In genomic region chr1:214306270-214306669, GRCh38 we compare ENCODE assay signal across 13 cellular contexts. TPM values are rescaled to one million over a fixed set of nuclear protein-coding genes. Genes with fewer than 3 reads are reported as not detected.
DNase-seq lines count a peak whose midpoint lies in the region; ATAC-seq and TF ChIP-seq lines count a peak whose summit lies in the region.
"Had no signal": no experiment of that assay in that cellular context is flagged by ENCODE, and none has a peak within 500 bp of the region (broad histone marks: within the 10 kb centered on the region; RNA-seq: fewer than 3 reads in every experiment).

No MANE protein-coding gene starts in this region.

- H3K36me3 Mint-ChIP-seq in GM23338 (ENCODE audit: low read depth): no peaks in the 10 kb centered on the region
- peaks cover 3% of the 10 kb centered on the region for H3K36me3 Mint-ChIP-seq in endodermal cell (ENCODE audit: low read depth)
- no peaks in the 10 kb centered on the region for H3K36me3 Mint-ChIP-seq in stimulated activated naive B cell treated with anti-CD40 and anti-IgM and Interleukin-4, amounts not matched to agents 10 μg/mL and 1 μg/mL and 100 μg/mL, for 72 hours

- no peaks in the 10 kb centered on the region for H3F3A ChIP-seq in GM23338 (replicated peaks; ENCODE audit: low read depth)

- H4K20me1 ChIP-seq in GM23338 (replicated peaks; ENCODE audit: insufficient read depth): no peaks in the 10 kb centered on the region

- H3K27me3 ChIP-seq in GM23338 (ENCODE audit: insufficient read depth) (peaks cover 6% of the 10 kb centered on the region; the same call in 1 of the 2 replicates), HUES48 (ENCODE audit: control insufficient read depth, insufficient read depth, low read length) (0 out of 2 replicates have a peak, but pooled peaks cover 9% of the 10 kb centered on the region), endodermal cell (ENCODE audit: control insufficient read depth, insufficient read depth, low read length, poor library complexity, severe bottlenecking) (no peaks in the 10 kb centered on the region), uterus (no peaks in the 10 kb centered on the region)

- peak; percentile 63 for ATAC-seq in GM23338
- ATAC-seq in stimulated activated naive B cell treated with anti-CD40 and anti-IgM and Interleukin-4, amounts not matched to agents 10 μg/mL and 1 μg/mL and 100 μg/mL, for 72 hours (replicated peaks): no peak

- H3K9me3 ChIP-seq in HUES48 (ENCODE audit: control insufficient read depth, insufficient read depth, low read length) (no peaks in the 10 kb centered on the region), endodermal cell (ENCODE audit: control insufficient read depth, low read length) (no peaks in the 10 kb centered on the region), uterus (no peaks in the 10 kb centered on the region)
- H3K9me3 ChIP-seq: Caco-2 had no signal

- DNase-seq in GM23338 (ENCODE audit: low spot score): no peak
- DNase-seq in endodermal cell: peak; percentile 42
- DNase-seq in stimulated activated naive B cell treated with anti-CD40 and anti-IgM and Interleukin-4, amounts not matched to agents 10 μg/mL and 1 μg/mL and 100 μg/mL, for 72 hours: no peak
- no peak for DNase-seq in uterus
- DNase-seq in KBM-7: no peak
- DNase-seq: C1 segment of cervical spinal cord; Caco-2; CD4-positive, alpha-beta memory T cell; DMS153; DND-41; H7; HCEC 1CT had no signal

- H3K27me3 Mint-ChIP-seq in GM23338 (ENCODE audit: insufficient read depth, low read depth, poor library complexity) (peaks cover 6% of the 10 kb centered on the region), endodermal cell (ENCODE audit: insufficient read depth) (no peaks in the 10 kb centered on the region)
- no peaks in the 10 kb centered on the region for H3K27me3 Mint-ChIP-seq in stimulated activated naive B cell treated with anti-CD40 and anti-IgM and Interleukin-4, amounts not matched to agents 10 μg/mL and 1 μg/mL and 100 μg/mL, for 72 hours
- H3K27me3 Mint-ChIP-seq: CD4-positive, alpha-beta memory T cell had no signal

- H3K9me2 ChIP-seq in GM23338 (ENCODE audit: insufficient read depth): no peaks in the 10 kb centered on the region

- intact Hi-C loops in uterus (cut with DNase I; ENCODE audit: low total_unique reads): no loop called here

- peaks cover 26% of the 10 kb centered on the region for H3K4me1 Mint-ChIP-seq in GM23338
- H3K4me1 Mint-ChIP-seq in endodermal cell: peaks cover 13% of the 10 kb centered on the region
- H3K4me1 Mint-ChIP-seq in stimulated activated naive B cell treated with anti-CD40 and anti-IgM and Interleukin-4, amounts not matched to agents 10 μg/mL and 1 μg/mL and 100 μg/mL, for 72 hours: peaks cover 10 to 30% of the 10 kb centered on the region in 2 donors

- H3K9me3 Mint-ChIP-seq in GM23338 (no peaks in the 10 kb centered on the region), endodermal cell (no peaks in the 10 kb centered on the region)
- H3K9me3 Mint-ChIP-seq in stimulated activated naive B cell treated with anti-CD40 and anti-IgM and Interleukin-4, amounts not matched to agents 10 μg/mL and 1 μg/mL and 100 μg/mL, for 72 hours: no peaks in the 10 kb centered on the region
- H3K9me3 Mint-ChIP-seq: CD4-positive, alpha-beta memory T cell had no signal

- no peak overlapping the region for H2AFZ ChIP-seq in GM23338

- H3K79me2 ChIP-seq in GM23338 (replicated peaks; ENCODE audit: insufficient read depth): no peaks in the 10 kb centered on the region

- no peaks in the 10 kb centered on the region for H3K36me3 ChIP-seq in GM23338 (ENCODE audit: insufficient read depth)
- no peaks in the 10 kb centered on the region for H3K36me3 ChIP-seq in HUES48 (ENCODE audit: control insufficient read depth, insufficient read depth, low read length)
- no peaks in the 10 kb centered on the region for H3K36me3 ChIP-seq in endodermal cell (ENCODE audit: control insufficient read depth, insufficient read depth, low read length)
- H3K36me3 ChIP-seq in uterus: no peaks in the 10 kb centered on the region

- TF ChIP-seq POLR2A in uterus (IDR thresholded peaks at IDR 0.05): no peak

- 88 to 95% methylated on average over 3 to 6 of the region's 6 CpGs for WGBS in endodermal cell (ENCODE audit: insufficient coverage in 1 of 2, insufficient read length in 1 of 2), 2 experiments

- H3K4me3 ChIP-seq in GM23338 (no peak overlapping the region), HUES48 (ENCODE audit: low read depth, low read length) (no peak overlapping the region), endodermal cell (ENCODE audit: low read length) (no peak overlapping the region), uterus (no peak overlapping the region)

- no peak overlapping the region for H3K4me2 ChIP-seq in GM23338

- no peak overlapping the region for H3K27ac Mint-ChIP-seq in GM23338
- H3K27ac Mint-ChIP-seq in endodermal cell: no peak overlapping the region
- H3K27ac Mint-ChIP-seq in stimulated activated naive B cell treated with anti-CD40 and anti-IgM and Interleukin-4, amounts not matched to agents 10 μg/mL and 1 μg/mL and 100 μg/mL, for 72 hours: peak overlapping the region; percentile 68

- H3K4me1 ChIP-seq in GM23338 (ENCODE audit: insufficient read depth) (no peaks in the 10 kb centered on the region), HUES48 (ENCODE audit: control insufficient read depth, insufficient read depth, low read length) (peaks cover 11% of the 10 kb centered on the region), endodermal cell (ENCODE audit: control insufficient read depth, insufficient read depth, low read length) (no peaks in the 10 kb centered on the region), uterus (no peaks in the 10 kb centered on the region)

- no peak overlapping the region for H3K27ac ChIP-seq in GM23338 (ENCODE audit: low read depth)
- H3K27ac ChIP-seq in HUES48 (ENCODE audit: low read depth, low read length): peak overlapping the region; percentile 9
- no peak overlapping the region for H3K27ac ChIP-seq in endodermal cell (ENCODE audit: low read depth, low read length)
- H3K27ac ChIP-seq in uterus: no peak overlapping the region

- no peak for TF ChIP-seq CTCF in GM23338 (conservative IDR thresholded peaks at IDR 0.05; ENCODE audit: low read depth in 2 of 2)
- no peak for TF ChIP-seq CTCF in endodermal cell (conservative IDR thresholded peaks at IDR 0.05)
- no peak for TF ChIP-seq CTCF in uterus (IDR thresholded peaks at IDR 0.05)

- H3K9ac ChIP-seq in HUES48 (ENCODE audit: low read depth, low read length) (no peak overlapping the region), endodermal cell (ENCODE audit: extremely low read depth, low read length, poor library complexity, severe bottlenecking) (no peak overlapping the region)

- in situ Hi-C loops in KBM-7 (cut with MboI; ENCODE audit: low pct_unique_long_range_greater_than_20kb, low sequenced_read_pairs): no loop called here

- H3K4me3 Mint-ChIP-seq in GM23338: no peak overlapping the region
- no peak overlapping the region for H3K4me3 Mint-ChIP-seq in endodermal cell
- no peak overlapping the region for H3K4me3 Mint-ChIP-seq in stimulated activated naive B cell treated with anti-CD40 and anti-IgM and Interleukin-4, amounts not matched to agents 10 μg/mL and 1 μg/mL and 100 μg/mL, for 72 hours
- H3K4me3 Mint-ChIP-seq: CD4-positive, alpha-beta memory T cell had no signal

RNA-seq across cellular contexts. Expression of gene SMYD2, which starts 25.3 kb away (rescaled TPM):
- 2.3 and 3.6 TPM in 2 replicates for total RNA-seq in GM23338 (2014; rRNA removed; shearing (Covaris generic))
- 5.8 and 5.9 TPM in 2 replicates for polyA plus RNA-seq in GM23338 (2016; fragmentation: Nextera tagmentation; extraction: Ambion mirVana)
- 10 to 100 TPM; 13.8 to 22.4 TPM for total RNA-seq in endodermal cell
- 29.6 TPM for polyA plus RNA-seq in endodermal cell (2013, experiment 1 of 2)
- polyA plus RNA-seq in endodermal cell (2013, experiment 2 of 2): 24.9 TPM
- total RNA-seq in uterus: 10 to 100 TPM in 3 of 4 donors, 1 to 10 TPM in 1; 6.8 to 41.3 (median 19.2) TPM
